Comparison of ENCODE assay signal across 11 cellular contexts in genomic region chr2:70645733-70646420, GRCh38.
A peak's percentile ranks its signal among the peaks of the same experiment; 100 is the strongest.
DNase-seq lines count a peak whose midpoint lies in the region; ATAC-seq, FAIRE-seq and TF ChIP-seq lines count a peak whose summit lies in the region.
"Had no signal": no experiment of that assay in that cellular context is flagged by ENCODE, and none has a peak within 500 bp of the region (broad histone marks: within the 10 kb centered on the region; RNA-seq: fewer than 3 reads in every experiment).

No MANE protein-coding gene starts in this region.

- DNase-seq in NCI-H2227 (lab: John Stamatoyannopoulos, UW; ENCODE audit: unreplicated experiment) (peak; percentile 12), NCI-H2227 treated with DMSO at 0.1 percent for 48 hours (lab: John Stamatoyannopoulos, UW) (no peak), HL-60 (ENCODE audit: low read depth in 1 of 2, low spot score in 1 of 2) (peak; percentile 5 to 34), SK-N-DZ (ENCODE audit: low spot score) (peak; percentile 29), HepG2 (ENCODE audit: low spot score) (peak; percentile 17), NOMO-1 (lab: John Stamatoyannopoulos, UW; ENCODE audit: unreplicated experiment in 2 of 2) (no peak), suprapubic skin (ENCODE audit: low spot score in 2 of 2) (no peak)
- DNase-seq: hypothalamus, NCI-H446 treated with DMSO at 0.1 percent for 48 hours, pancreas had no signal

- ATAC-seq in HepG2 (peak; percentile 92), GM18861 (IDR thresholded peaks at IDR 0.05; ENCODE audit: unreplicated experiment) (no peak)
- ATAC-seq: pancreas had no signal

- H3K4me3 ChIP-seq in HL-60 (replicated peaks; ENCODE audit: insufficient read depth, low read length), result no peak overlapping the region
- H3K4me3 ChIP-seq in HepG2 (replicated peaks in 1 of 3; ENCODE audit: insufficient read depth in 1 of 3, low read depth in 2 of 3, low read length in 3 of 3), result no peak overlapping the region
- H3K4me3 ChIP-seq in suprapubic skin, result no peak overlapping the region
- H3K4me3 ChIP-seq: pancreas had no signal

- H3K79me2 ChIP-seq in HepG2 (ENCODE audit: insufficient read depth, low read length), result no peaks in the 10 kb centered on the region

- no peak for TF ChIP-seq RAD21 in HepG2 (CRISPR knock-in tag; IDR thresholded peaks at IDR 0.05)

- H3K4me1 ChIP-seq in HepG2 (ENCODE audit: insufficient read depth, low read length), result no peaks in the 10 kb centered on the region
- no peaks in the 10 kb centered on the region for H3K4me1 ChIP-seq in suprapubic skin
- H3K4me1 ChIP-seq: pancreas had no signal

- TF ChIP-seq POLR2A in HepG2 (IDR thresholded peaks at IDR 0.05; ENCODE audit: insufficient read depth in 1 of 2, low read depth in 2 of 2, low read length in 2 of 2), result no peak
- TF ChIP-seq POLR2A in suprapubic skin (IDR thresholded peaks at IDR 0.05), result no peak

- FAIRE-seq in HepG2 (lab: Jason Lieb, UNC), result peak; percentile 49
- FAIRE-seq: pancreas had no signal

- POLR2A ChIA-PET in HepG2 (lab: Yijun Ruan, JAX), result interaction anchor here (1.1 kb wide), 1 partner anchor 342 kb away, joined by 3 read pairs; no protein-coding TSS in a partner anchor

- 17% methylated on average over 10 of the region's 10 CpGs for WGBS in HepG2 (ENCODE audit: low lambda C conversion rate)
- 59% methylated on average over 10 of the region's 10 CpGs for WGBS in suprapubic skin

- TF ChIP-seq EP300 in HepG2 (IDR thresholded peaks at IDR 0.05; ENCODE audit: low read depth in 2 of 2, low read length in 2 of 2), result no peak
- TF ChIP-seq EP300 in HepG2 (CRISPR knock-in tag; IDR thresholded peaks at IDR 0.05; ENCODE audit: borderline replicate concordance), result no peak
- TF ChIP-seq EP300 in suprapubic skin (IDR thresholded peaks at IDR 0.05), result no peak

- no peak overlapping the region for H3K4me2 ChIP-seq in HepG2 (ENCODE audit: low read depth, low read length)

- intact Hi-C loops in HepG2 (cut with micrococcal nuclease; ENCODE audit: unreplicated experiment), result no loop called here

- BruUV-seq in HepG2 (replicated peaks; lab: Mats Ljungman, UMichigan), result no TSS peak

- H4K20me1 ChIP-seq in HepG2 (ENCODE audit: insufficient read depth, low read length), result no peaks in the 10 kb centered on the region

- H3K36me3 ChIP-seq in HepG2 (replicated peaks in 1 of 2; ENCODE audit: control insufficient read depth in 1 of 2, insufficient read depth in 2 of 2, low read length in 2 of 2) (no peaks in the 10 kb centered on the region), suprapubic skin (no peaks in the 10 kb centered on the region)
- H3K36me3 ChIP-seq: pancreas had no signal

- H3K9me3 ChIP-seq in HepG2 (ENCODE audit: low read length), result no peaks in the 10 kb centered on the region
- H3K9me3 ChIP-seq in suprapubic skin, result no peaks in the 10 kb centered on the region
- H3K9me3 ChIP-seq: pancreas had no signal

- H3K9ac ChIP-seq in HepG2 (ENCODE audit: insufficient read depth, low read depth, low read length), result no peak overlapping the region

- TF ChIP-seq CTCF in HL-60 (IDR thresholded peaks at IDR 0.05; ENCODE audit: insufficient read depth, low read length), result peak; percentile 49
- TF ChIP-seq CTCF in HepG2 (CRISPR knock-in tag; IDR thresholded peaks at IDR 0.05), result peak; percentile 30
- TF ChIP-seq CTCF in suprapubic skin (IDR thresholded peaks at IDR 0.05), result no peak

- no peaks in the 10 kb centered on the region for H3K27me3 ChIP-seq in HL-60 (ENCODE audit: insufficient read depth, poor library complexity, severe bottlenecking)
- H3K27me3 ChIP-seq in HepG2 (ENCODE audit: control insufficient read depth in 1 of 2, insufficient read depth in 2 of 2, low read length in 2 of 2), result peaks cover 0 to 17% of the 10 kb centered on the region in 2 experiments; a peak in 3 of 5 replicates
- H3K27me3 ChIP-seq in suprapubic skin, result peaks cover 12% of the 10 kb centered on the region
- H3K27me3 ChIP-seq: pancreas had no signal

- CTCF ChIA-PET in HepG2 (lab: Yijun Ruan, JAX; ENCODE audit: low intra/inter-chr PET ratio, low total read pairs), result interaction anchor here (1.9 to 4.0 kb wide), 2 partner anchors 305 to 342 kb away, joined by 7 to 36 read pairs; no protein-coding TSS in a partner anchor

- no peak overlapping the region for H2AFZ ChIP-seq in HepG2 (ENCODE audit: low read length)

- H3K27ac ChIP-seq in HL-60 (replicated peaks) (no peak overlapping the region), HepG2 (ENCODE audit: extremely low read length, insufficient read depth, low read length) (no peak overlapping the region), suprapubic skin (no peak overlapping the region)
- H3K27ac ChIP-seq: pancreas had no signal

- in situ Hi-C loops in HepG2 (cut with HindIII; ENCODE audit: extremely low pct_ligation_motif_present, low pct_unique_long_range_greater_than_20kb), result loop anchor here (5.0 to 10.0 kb wide), 2 partner anchors 304 to 341 kb away; partner anchors contain the start of gene FAM136A

TF ChIP-seq in HepG2, 621 proteins besides CTCF, POLR2A, EP300 and RAD21:
- no peak for TF ChIP-seq SOX13 (IDR thresholded peaks at IDR 0.05)
- TF ChIP-seq SOX13 (CRISPR knock-in tag; conservative IDR thresholded peaks at IDR 0.05 in 1 of 2, IDR thresholded peaks at IDR 0.05 in 1 of 2), result no peak
- TF ChIP-seq ZFP41 (CRISPR knock-in tag; IDR thresholded peaks at IDR 0.05; ENCODE audit: borderline replicate concordance), result 0 out of 2 replicates have a peak, but pooled peaks have one; percentile 48
- peak; percentile 33; the same call in 1 of the 2 replicates for TF ChIP-seq STAG1 (CRISPR knock-in tag; IDR thresholded peaks at IDR 0.05)
- TF ChIP-seq MAFK (conservative IDR thresholded peaks at IDR 0.05 in 1 of 2, IDR thresholded peaks at IDR 0.05 in 1 of 2; ENCODE audit: low read length in 2 of 2), result peak; percentile 93 to 96
- TF ChIP-seq, protein P1, sequence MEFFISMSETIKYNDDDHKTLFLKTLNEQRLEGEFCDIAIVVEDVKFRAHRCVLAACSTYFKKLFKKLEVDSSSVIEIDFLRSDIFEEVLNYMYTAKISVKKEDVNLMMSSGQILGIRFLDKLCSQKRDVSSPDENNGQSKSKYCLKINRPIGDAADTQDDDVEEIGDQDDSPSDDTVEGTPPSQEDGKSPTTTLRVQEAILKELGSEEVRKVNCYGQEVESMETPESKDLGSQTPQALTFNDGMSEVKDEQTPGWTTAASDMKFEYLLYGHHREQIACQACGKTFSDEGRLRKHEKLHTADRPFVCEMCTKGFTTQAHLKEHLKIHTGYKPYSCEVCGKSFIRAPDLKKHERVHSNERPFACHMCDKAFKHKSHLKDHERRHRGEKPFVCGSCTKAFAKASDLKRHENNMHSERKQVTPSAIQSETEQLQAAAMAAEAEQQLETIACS (CRISPR knock-in tag; IDR thresholded peaks at IDR 0.05), result no peak
- TF ChIP-seq MYC (CRISPR knock-in tag; IDR thresholded peaks at IDR 0.05; ENCODE audit: borderline replicate concordance), result no peak
- TF ChIP-seq, protein P2, sequence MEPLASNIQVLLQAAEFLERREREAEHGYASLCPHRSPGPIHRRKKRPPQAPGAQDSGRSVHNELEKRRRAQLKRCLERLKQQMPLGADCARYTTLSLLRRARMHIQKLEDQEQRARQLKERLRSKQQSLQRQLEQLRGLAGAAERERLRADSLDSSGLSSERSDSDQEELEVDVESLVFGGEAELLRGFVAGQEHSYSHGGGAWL (CRISPR knock-in tag; IDR thresholded peaks at IDR 0.05), result no peak
- no peak for TF ChIP-seq DNMT1 (CRISPR knock-in tag; IDR thresholded peaks at IDR 0.05)
- TF ChIP-seq ZNF546 (CRISPR knock-in tag; conservative IDR thresholded peaks at IDR 0.05), result no peak
- no peak for TF ChIP-seq ZNF7 (CRISPR knock-in tag; IDR thresholded peaks at IDR 0.05)
- no peak for TF ChIP-seq U2AF1 (optimal IDR thresholded peaks at IDR 0.05; ENCODE audit: low read depth, low read length)
- TF ChIP-seq TBL1XR1 (IDR thresholded peaks at IDR 0.05; ENCODE audit: borderline replicate concordance, low read length, partially characterized antibody), result no peak
- no peak for TF ChIP-seq HMGXB4 (CRISPR knock-in tag; IDR thresholded peaks at IDR 0.05; ENCODE audit: borderline replicate concordance in 1 of 2, low read depth in 1 of 2)
- TF ChIP-seq TAF15 (IDR thresholded peaks at IDR 0.05; ENCODE audit: low read depth, low read length, poor library complexity, severe bottlenecking), result no peak
- TF ChIP-seq ZNF619 (CRISPR knock-in tag; IDR thresholded peaks at IDR 0.05), result 0 out of 2 replicates have a peak, but pooled peaks have one; percentile 66
- TF ChIP-seq MAFF (IDR thresholded peaks at IDR 0.05; ENCODE audit: low read depth, low read length), result peak; percentile 90
- 0 out of 2 replicates have a peak, but pooled peaks have one; percentile 48 for TF ChIP-seq MAFG (CRISPR knock-in tag; IDR thresholded peaks at IDR 0.05)

Comparison
In these comparisons a context has a peak if more than half of its experiments do, and no peak if none do; other contexts are left out.
1. DNase-seq: peak in NCI-H2227 (single experiment), HL-60 (2 of 2), SK-N-DZ (single experiment) and HepG2 (single experiment); none in NCI-H2227 treated with DMSO at 0.1 percent for 48 hours (single experiment), NOMO-1 (0 of 2) and suprapubic skin (0 of 2).
2. CTCF ChIP-seq: peak in HL-60 (single experiment) and HepG2 (single experiment); none in suprapubic skin (0 of 2).